Comparison of ENCODE assay signal across 3 cellular contexts in the genomic region with DNA sequence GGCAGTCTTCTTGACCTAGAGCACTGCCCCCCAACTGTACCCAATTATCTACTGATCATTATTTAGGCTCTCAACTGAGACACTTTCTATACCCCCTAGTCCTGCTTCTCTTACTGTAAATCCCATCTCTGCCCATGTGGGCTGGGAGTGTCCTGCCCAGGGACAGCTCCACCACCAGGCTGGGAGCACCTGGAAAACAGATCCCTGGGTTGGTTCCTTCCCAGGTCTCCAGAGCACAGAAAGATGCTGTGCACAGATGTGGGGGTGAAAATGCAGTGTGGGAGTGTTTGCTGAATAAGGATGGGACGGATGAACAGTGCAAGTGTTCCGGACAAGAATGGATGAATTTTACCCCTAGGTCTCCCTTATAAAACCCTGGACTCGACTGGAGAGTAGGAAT. TPM values are rescaled to one million over a fixed set of nuclear protein-coding genes. Genes with fewer than 3 reads are reported as not detected.
"Had no signal": no experiment of that assay in that cellular context is flagged by ENCODE, and none has a peak within 500 bp of the region (broad histone marks: within the 10 kb centered on the region; RNA-seq: fewer than 3 reads in every experiment).

No MANE protein-coding gene starts in this region.

- DNase-seq: GDM1, GF-D8 had no signal

- H3K4me3 ChIP-seq: GM12878 had no signal

RNA-seq across cellular contexts. Expression of a gene that starts 49.2 kb away (rescaled TPM):
- total RNA-seq: GM12878 had no signal
